11 cellular contexts compared by ENCODE assay signal in genomic region chr17:77212081-77212832, GRCh38.
DNase-seq lines count a peak whose midpoint lies in the region; ATAC-seq and FAIRE-seq lines count a peak whose summit lies in the region.
"Had no signal": no experiment of that assay in that cellular context is flagged by ENCODE, and none has a peak within 500 bp of the region (broad histone marks: within the 10 kb centered on the region; RNA-seq: fewer than 3 reads in every experiment).

No MANE protein-coding gene starts in this region.

- H3K27me3 ChIP-seq in right cardiac atrium (ENCODE audit: control insufficient read depth, insufficient read depth) = no peaks in the 10 kb centered on the region

- H3K27me3 Mint-ChIP-seq in stimulated activated memory B cell treated with anti-CD40 and anti-IgM and Interleukin-4, amounts not matched to agents 10 μg/mL and 1 μg/mL and 100 μg/mL, for 72 hours = no peaks in the 10 kb centered on the region

- peaks cover 95% of the 10 kb centered on the region for H3K36me3 Mint-ChIP-seq in stimulated activated memory B cell treated with anti-CD40 and anti-IgM and Interleukin-4, amounts not matched to agents 10 μg/mL and 1 μg/mL and 100 μg/mL, for 72 hours

- no peak for FAIRE-seq in HTR-8/SVneo (lab: Jason Lieb, UNC)

- H3K27ac ChIP-seq in SK-N-MC = peak overlapping the region; percentile 7; the same call in 1 of the 2 replicates
- no peak overlapping the region for H3K27ac ChIP-seq in right cardiac atrium (ENCODE audit: low read length)

- H3K9me3 ChIP-seq in SK-N-MC (ENCODE audit: low read depth, low read length) = no peaks in the 10 kb centered on the region
- no peaks in the 10 kb centered on the region for H3K9me3 ChIP-seq in right cardiac atrium (ENCODE audit: control insufficient read depth, low read length)

- no peaks in the 10 kb centered on the region for H3K4me1 ChIP-seq in right cardiac atrium (ENCODE audit: control insufficient read depth, insufficient read depth, low read length)

- H3K36me3 ChIP-seq in SK-N-MC (ENCODE audit: insufficient read depth, low read length) = peaks cover 81% of the 10 kb centered on the region

- no peaks in the 10 kb centered on the region for H3K9me3 Mint-ChIP-seq in stimulated activated memory B cell treated with anti-CD40 and anti-IgM and Interleukin-4, amounts not matched to agents 10 μg/mL and 1 μg/mL and 100 μg/mL, for 72 hours

- ATAC-seq in HG02981 (IDR thresholded peaks at IDR 0.05; ENCODE audit: unreplicated experiment) = peak; percentile 65
- peak; percentile 96 for ATAC-seq in stimulated activated memory B cell treated with anti-CD40 and anti-IgM and Interleukin-4, amounts not matched to agents 10 μg/mL and 1 μg/mL and 100 μg/mL, for 72 hours
- no peak for ATAC-seq in HG03457 (IDR thresholded peaks at IDR 0.05; ENCODE audit: unreplicated experiment)
- no peak for ATAC-seq in right cardiac atrium

- H3K9ac ChIP-seq in SK-N-MC (ENCODE audit: insufficient read length) = no peak overlapping the region

- intact Hi-C loops in right cardiac atrium (cut with DNase I) = loop anchor here in 3 of 4 donors (5.0 to 10.0 kb wide), 4 partner anchors 65 to 117 kb away; partner anchors contain the start of gene SEC14L1 (in 1 of the 3)

- peak overlapping the region; percentile 52 for H3K4me3 Mint-ChIP-seq in stimulated activated memory B cell treated with anti-CD40 and anti-IgM and Interleukin-4, amounts not matched to agents 10 μg/mL and 1 μg/mL and 100 μg/mL, for 72 hours

- H3K27ac Mint-ChIP-seq in stimulated activated memory B cell treated with anti-CD40 and anti-IgM and Interleukin-4, amounts not matched to agents 10 μg/mL and 1 μg/mL and 100 μg/mL, for 72 hours = peak overlapping the region; percentile 83

- H3K4me1 Mint-ChIP-seq in stimulated activated memory B cell treated with anti-CD40 and anti-IgM and Interleukin-4, amounts not matched to agents 10 μg/mL and 1 μg/mL and 100 μg/mL, for 72 hours = peaks cover 42% of the 10 kb centered on the region

- DNase-seq in GM19238 (ENCODE audit: insufficient read length, low spot score) = peak; percentile 70
- DNase-seq in SK-N-MC (ENCODE audit: low read depth, low spot score) = no peak
- no peak for DNase-seq in HTR-8/SVneo (ENCODE audit: insufficient read length, low spot score)
- no peak for DNase-seq in NCI-H128 (lab: John Stamatoyannopoulos, UW; ENCODE audit: unreplicated experiment)
- DNase-seq in right cardiac atrium = no peak
- DNase-seq: activated CD4-positive, alpha-beta T cell treated with anti-CD3 and anti-CD28 coated beads for 48 hours; NCI-H1105 treated with DMSO at 0.1 percent for 48 hours; stimulated activated CD4-positive, alpha-beta T cell treated with anti-CD3 and anti-CD28 coated beads, Interleukin-12 subunit alpha, Interleukin-12 subunit beta, amount 100 ng/mL, for 4 hours had no signal

- H3K4me3 ChIP-seq in SK-N-MC = no peak overlapping the region
- H3K4me3 ChIP-seq in right cardiac atrium (ENCODE audit: low read length) = no peak overlapping the region

- WGBS in right cardiac atrium = 81% methylated on average over 21 of the region's 21 CpGs

Comparison
In these comparisons a context has a peak if more than half of its experiments do, and no peak if none do; other contexts are left out.
1. ATAC-seq: peak in HG02981 (single experiment) and stimulated activated memory B cell treated with anti-CD40 and anti-IgM and Interleukin-4, amounts not matched to agents 10 μg/mL and 1 μg/mL and 100 μg/mL, for 72 hours (single experiment); none in HG03457 (single experiment) and right cardiac atrium (0 of 2).